In the genomic region with DNA sequence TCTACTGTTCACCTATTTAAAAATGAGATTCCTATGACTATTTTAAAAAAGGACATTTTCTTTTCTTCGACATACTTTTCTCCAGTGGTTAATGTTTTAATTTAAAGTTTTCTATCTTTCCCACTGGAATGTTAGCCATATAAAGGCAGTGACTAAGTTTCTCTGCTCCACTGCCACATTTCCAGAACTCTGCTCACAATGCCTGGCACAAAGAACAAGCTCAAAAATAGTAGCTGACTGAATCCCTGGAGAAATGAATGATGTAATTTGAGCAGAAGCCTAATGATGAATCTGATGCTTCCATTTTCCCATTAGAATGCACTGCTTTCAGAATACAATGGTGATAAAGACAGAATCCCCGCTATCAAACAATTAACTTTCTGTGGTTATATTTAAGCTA, we compare ENCODE assay signal across 18 cellular contexts.
A peak's percentile ranks its signal among the peaks of the same experiment; 100 is the strongest.
DNase-seq lines count a peak whose midpoint lies in the region; ATAC-seq and TF ChIP-seq lines count a peak whose summit lies in the region.
"Had no signal": no experiment of that assay in that cellular context is flagged by ENCODE, and none has a peak within 500 bp of the region (broad histone marks: within the 10 kb centered on the region; RNA-seq: fewer than 3 reads in every experiment).

No MANE protein-coding gene starts in this region.

- DNase-seq in NCI-H2107 (lab: John Stamatoyannopoulos, UW) (peak; percentile 15), NCI-H2107 treated with DMSO at 0.1 percent for 48 hours (lab: John Stamatoyannopoulos, UW; ENCODE audit: unreplicated experiment) (no peak), cerebellar cortex (ENCODE audit: low spot score) (peak; percentile 27), kidney glomerular epithelial cell (lab: John Stamatoyannopoulos, UW) (peak; percentile 8), type B pancreatic cell (ENCODE audit: extremely low spot score, unreplicated experiment) (no peak)
- DNase-seq in activated T-cell treated with anti-CD3 and anti-CD28 coated beads, Interleukin-2, amount 50 U/mL, for 4 hours = no peak
- DNase-seq: 8988T; activated CD4-positive, alpha-beta memory T cell treated with anti-CD3 and anti-CD28 coated beads, Interleukin-2, amount 10 ng/mL, durations not matched to agents 7 days and 5 days; adrenal gland; CD4-positive, alpha-beta memory T cell; H9; MM.1S; RPMI8226 had no signal

- no peak overlapping the region for H3K4me3 Mint-ChIP-seq in type B pancreatic cell
- H3K4me3 Mint-ChIP-seq in activated T-cell treated with anti-CD3 and anti-CD28 coated beads, Interleukin-2, amount 50 U/mL, for 4 hours = no peak overlapping the region
- H3K4me3 Mint-ChIP-seq: activated CD4-positive, alpha-beta memory T cell treated with anti-CD3 and anti-CD28 coated beads, Interleukin-2, amount 10 ng/mL, durations not matched to agents 7 days and 5 days; CD4-positive, alpha-beta memory T cell; dendritic cell treated with granulocyte-macrophage colony-stimulating factor and Interleukin-4, amounts not matched to agents 40 ng/mL and 50 ng/mL, for 4 days; H9; natural killer cell treated with Interleukin-12 subunit alpha and Interleukin-12 subunit beta and Interleukin-15 and Interleukin-18, amount 100 ng/mL, for 72 hours had no signal

- no peaks in the 10 kb centered on the region for H3K9me3 Mint-ChIP-seq in type B pancreatic cell
- peaks cover 6% of the 10 kb centered on the region for H3K9me3 Mint-ChIP-seq in activated T-cell treated with anti-CD3 and anti-CD28 coated beads, Interleukin-2, amount 50 U/mL, for 4 hours
- H3K9me3 Mint-ChIP-seq: activated CD4-positive, alpha-beta memory T cell treated with anti-CD3 and anti-CD28 coated beads, Interleukin-2, amount 10 ng/mL, durations not matched to agents 7 days and 5 days; dendritic cell treated with granulocyte-macrophage colony-stimulating factor and Interleukin-4, amounts not matched to agents 40 ng/mL and 50 ng/mL, for 4 days; H9 had no signal

- ATAC-seq in GM21737 (IDR thresholded peaks at IDR 0.05; ENCODE audit: unreplicated experiment) (no peak), GM18858 (IDR thresholded peaks at IDR 0.05; ENCODE audit: unreplicated experiment) (no peak)
- no peak for ATAC-seq in activated T-cell treated with anti-CD3 and anti-CD28 coated beads, Interleukin-2, amount 50 U/mL, for 4 hours
- ATAC-seq: GM12878; natural killer cell treated with Interleukin-12 subunit alpha and Interleukin-12 subunit beta and Interleukin-15 and Interleukin-18, amount 100 ng/mL, for 72 hours had no signal

- no peaks in the 10 kb centered on the region for H3K36me3 Mint-ChIP-seq in type B pancreatic cell
- H3K36me3 Mint-ChIP-seq in activated T-cell treated with anti-CD3 and anti-CD28 coated beads, Interleukin-2, amount 50 U/mL, for 4 hours (ENCODE audit: insufficient read depth) = no peaks in the 10 kb centered on the region
- H3K36me3 Mint-ChIP-seq: CD4-positive, alpha-beta memory T cell; natural killer cell treated with Interleukin-12 subunit alpha and Interleukin-12 subunit beta and Interleukin-15 and Interleukin-18, amount 100 ng/mL, for 72 hours had no signal

- peaks cover 3% of the 10 kb centered on the region for H3K4me1 Mint-ChIP-seq in type B pancreatic cell (ENCODE audit: unreplicated experiment)
- H3K4me1 Mint-ChIP-seq in activated T-cell treated with anti-CD3 and anti-CD28 coated beads, Interleukin-2, amount 50 U/mL, for 4 hours (ENCODE audit: low read depth) = no peaks in the 10 kb centered on the region
- H3K4me1 Mint-ChIP-seq: activated CD4-positive, alpha-beta memory T cell treated with anti-CD3 and anti-CD28 coated beads, Interleukin-2, amount 10 ng/mL, durations not matched to agents 7 days and 5 days; CD4-positive, alpha-beta memory T cell had no signal

- no peak for TF ChIP-seq CTCF in type B pancreatic cell (conservative IDR thresholded peaks at IDR 0.05)

- H3K27me3 Mint-ChIP-seq in type B pancreatic cell = no peaks in the 10 kb centered on the region
- no peaks in the 10 kb centered on the region for H3K27me3 Mint-ChIP-seq in activated T-cell treated with anti-CD3 and anti-CD28 coated beads, Interleukin-2, amount 50 U/mL, for 4 hours (ENCODE audit: low read depth)
- H3K27me3 Mint-ChIP-seq: activated CD4-positive, alpha-beta memory T cell treated with anti-CD3 and anti-CD28 coated beads, Interleukin-2, amount 10 ng/mL, durations not matched to agents 7 days and 5 days; CD4-positive, alpha-beta memory T cell; dendritic cell treated with granulocyte-macrophage colony-stimulating factor and Interleukin-4, amounts not matched to agents 40 ng/mL and 50 ng/mL, for 4 days; natural killer cell treated with Interleukin-12 subunit alpha and Interleukin-12 subunit beta and Interleukin-15 and Interleukin-18, amount 100 ng/mL, for 72 hours had no signal

- no peak overlapping the region for H3K27ac Mint-ChIP-seq in type B pancreatic cell
- H3K27ac Mint-ChIP-seq: activated CD4-positive, alpha-beta memory T cell treated with anti-CD3 and anti-CD28 coated beads, Interleukin-2, amount 10 ng/mL, durations not matched to agents 7 days and 5 days; CD4-positive, alpha-beta memory T cell; dendritic cell treated with granulocyte-macrophage colony-stimulating factor and Interleukin-4, amounts not matched to agents 40 ng/mL and 50 ng/mL, for 4 days; natural killer cell treated with Interleukin-12 subunit alpha and Interleukin-12 subunit beta and Interleukin-15 and Interleukin-18, amount 100 ng/mL, for 72 hours had no signal

Comparison
In these comparisons a context has a peak if more than half of its experiments do, and no peak if none do; other contexts are left out.
1. DNase-seq: peak in NCI-H2107 (single experiment), cerebellar cortex (single experiment) and kidney glomerular epithelial cell (single experiment); none in NCI-H2107 treated with DMSO at 0.1 percent for 48 hours (single experiment), type B pancreatic cell (single experiment) and activated T-cell treated with anti-CD3 and anti-CD28 coated beads, Interleukin-2, amount 50 U/mL, for 4 hours (single experiment).